ENCODE assay signal across 11 cellular contexts in the genomic region with DNA sequence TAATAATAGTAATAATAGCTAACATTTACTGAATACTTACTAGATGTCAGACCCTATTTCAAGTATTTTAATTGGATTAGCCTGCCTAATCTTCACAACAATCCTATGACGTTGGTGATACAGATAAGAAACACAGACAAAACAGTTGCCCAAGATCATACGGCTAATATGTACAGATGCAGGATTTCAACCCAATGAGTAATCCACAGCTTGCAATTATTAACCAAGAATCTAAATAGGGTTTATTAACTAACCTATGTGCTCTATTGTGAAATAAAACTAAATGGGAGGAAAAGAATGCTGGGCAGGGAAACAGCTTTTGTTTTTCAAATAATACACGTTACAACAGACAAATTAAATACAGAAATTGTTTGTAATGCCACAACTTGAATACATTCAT. TPM values are rescaled to one million over a fixed set of nuclear protein-coding genes. Genes with fewer than 3 reads are reported as not detected.
DNase-seq lines count a peak whose midpoint lies in the region; ATAC-seq and TF ChIP-seq lines count a peak whose summit lies in the region.
"Had no signal": no experiment of that assay in that cellular context is flagged by ENCODE, and none has a peak within 500 bp of the region (broad histone marks: within the 10 kb centered on the region; RNA-seq: fewer than 3 reads in every experiment).

No MANE protein-coding gene starts in this region.

- no peak for TF ChIP-seq POLR2A in erythroblast (IDR thresholded peaks at IDR 0.05; ENCODE audit: low read length)
- no peak for TF ChIP-seq POLR2A in suprapubic skin (IDR thresholded peaks at IDR 0.05)

- no peak for TF ChIP-seq CTCF in suprapubic skin (IDR thresholded peaks at IDR 0.05)

- 42% methylated on average over 3 of the region's 3 CpGs for WGBS in suprapubic skin

- in situ Hi-C loops in ACHN (cut with HindIII; ENCODE audit: low pct_ligation_motif_present, low pct_unique_long_range_greater_than_20kb, low sequenced_read_pairs): no loop called here

- peak; percentile 29 for ATAC-seq in GM19468 (IDR thresholded peaks at IDR 0.05; ENCODE audit: extremely low read depth, unreplicated experiment)
- peak; percentile 72 for ATAC-seq in HG03432 (IDR thresholded peaks at IDR 0.05; ENCODE audit: unreplicated experiment)

- H3K4me1 ChIP-seq in suprapubic skin: peaks cover 3% of the 10 kb centered on the region
- H3K4me1 ChIP-seq: BLaER1 had no signal

- H3K9me3 ChIP-seq in suprapubic skin: no peaks in the 10 kb centered on the region
- H3K9me3 ChIP-seq: BLaER1 had no signal

- TF ChIP-seq EP300 in suprapubic skin (IDR thresholded peaks at IDR 0.05): no peak

- H3K36me3 ChIP-seq in suprapubic skin: peaks cover 20% of the 10 kb centered on the region

- H3K27me3 ChIP-seq in suprapubic skin: no peaks in the 10 kb centered on the region
- H3K27me3 ChIP-seq: BLaER1 had no signal

- H3K27ac ChIP-seq in suprapubic skin: no peak overlapping the region
- H3K27ac ChIP-seq: BLaER1 had no signal

- no peak overlapping the region for H3K4me3 ChIP-seq in suprapubic skin
- H3K4me3 ChIP-seq: BLaER1 had no signal

- DNase-seq in ACHN: peak; percentile 55
- peak; percentile 15 to 18 for DNase-seq in erythroblast (lab: John Stamatoyannopoulos, UW)
- DNase-seq in suprapubic skin (ENCODE audit: low spot score in 2 of 2): no peak
- no peak for DNase-seq in DMS153 treated with DMSO at 0.1 percent for 48 hours (lab: John Stamatoyannopoulos, UW; ENCODE audit: unreplicated experiment)
- DNase-seq in activated effector memory CD4-positive, alpha-beta T cell treated with Interleukin-2 at 50 U/mL for 16 hours: no peak
- DNase-seq in activated CD4-positive, alpha-beta T cell treated with anti-CD3 and anti-CD28 coated beads for 1 hour: no peak
- DNase-seq: NCI-H2081 treated with DMSO at 0.1 percent for 48 hours; stimulated activated CD4-positive, alpha-beta T cell treated with anti-CD3 and anti-CD28 coated beads, Interleukin-1b, Interleukin-23, amount 100 ng/mL, for 48 hours had no signal

RNA-seq across cellular contexts. Expression of a gene that starts 23.4 kb away (rescaled TPM):
- total RNA-seq in suprapubic skin: 10 to 100 TPM; 28.6 to 40.8 (median 38.6) TPM

RNA-seq across cellular contexts. Expression of a gene that starts 23.6 kb away (rescaled TPM):
- total RNA-seq in suprapubic skin: 10 to 100 TPM in 3 of 4 donors, 1 to 10 TPM in 1; 9.5 to 23.0 (median 11.3) TPM

Comparison
In these comparisons a context has a peak if more than half of its experiments do, and no peak if none do; other contexts are left out.
1. DNase-seq: peak in ACHN (single experiment) and erythroblast (2 of 2); none in suprapubic skin (0 of 2), DMS153 treated with DMSO at 0.1 percent for 48 hours (single experiment), activated effector memory CD4-positive, alpha-beta T cell treated with Interleukin-2 at 50 U/mL for 16 hours (single experiment) and activated CD4-positive, alpha-beta T cell treated with anti-CD3 and anti-CD28 coated beads for 1 hour (single experiment).